ENCODE assay signal across 8 cellular contexts in the genomic region with DNA sequence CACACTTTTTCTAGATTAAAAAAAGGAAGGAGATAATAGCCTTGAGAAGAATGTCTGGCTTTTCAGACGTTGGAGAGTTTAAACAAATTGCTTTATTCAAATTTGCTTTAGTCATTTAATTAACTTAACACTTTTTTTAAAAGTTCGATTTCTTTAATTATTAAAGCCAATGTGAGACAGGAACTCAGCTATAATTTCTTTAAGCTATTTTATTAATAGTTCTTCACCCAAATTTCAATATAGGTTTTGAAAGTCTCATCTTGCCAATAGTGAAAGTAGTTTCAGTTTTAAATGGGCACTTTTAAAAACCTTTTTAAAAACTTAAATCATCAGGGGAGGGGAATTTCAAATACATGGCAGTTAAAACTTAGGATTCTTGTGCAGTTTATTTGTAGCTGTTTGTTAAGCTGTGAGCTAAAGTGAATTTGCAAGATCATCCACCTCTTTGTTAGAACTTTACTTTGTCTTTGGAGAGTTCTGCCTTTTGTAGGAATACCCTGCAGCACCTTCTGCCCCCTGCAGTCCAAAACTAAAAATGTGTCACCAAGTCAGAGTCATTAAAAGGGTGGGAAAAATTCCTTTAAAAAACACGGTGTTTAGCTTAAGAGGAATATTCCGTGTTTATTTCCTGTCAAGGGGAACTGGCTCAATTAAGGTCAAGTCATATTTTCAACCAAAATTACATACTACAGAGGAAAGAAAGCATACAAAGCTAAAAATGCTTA. TPM values are rescaled to one million over a fixed set of nuclear protein-coding genes. Genes with fewer than 3 reads are reported as not detected.
A peak's percentile ranks its signal among the peaks of the same experiment; 100 is the strongest.
DNase-seq lines count a peak whose midpoint lies in the region; ATAC-seq and TF ChIP-seq lines count a peak whose summit lies in the region.

No MANE protein-coding gene starts in this region.

- H3K27me3 ChIP-seq in ACC112 (ENCODE audit: insufficient read depth, low read length) (no peaks in the 10 kb centered on the region), prostate gland (replicated peaks; ENCODE audit: insufficient read depth) (no peaks in the 10 kb centered on the region)

- H3K4me1 ChIP-seq in ACC112 (ENCODE audit: control insufficient read depth, insufficient read depth, low read length, unreplicated experiment), result peaks cover 35% of the 10 kb centered on the region
- peaks cover 25% of the 10 kb centered on the region for H3K4me1 ChIP-seq in prostate gland (replicated peaks)

- no peak overlapping the region for H2AFZ ChIP-seq in ACC112 (ENCODE audit: low read length, unreplicated experiment)

- 0% methylated on average over 4 of the region's 4 CpGs for WGBS in prostate gland

- intact Hi-C loops in prostate gland (cut with DNase I), result loop anchor here (5.0 kb wide), 1 partner anchor 172 kb away; no protein-coding TSS in a partner anchor

- TF ChIP-seq POLR2A in prostate gland (IDR thresholded peaks at IDR 0.05), result no peak

- H3K36me3 ChIP-seq in ACC112 (ENCODE audit: insufficient read depth, low read length), result peaks cover 40% of the 10 kb centered on the region
- H3K36me3 ChIP-seq in prostate gland, result no peaks in the 10 kb centered on the region

- H3K4me3 ChIP-seq in ACC112 (ENCODE audit: low read depth, low read length) (peak overlapping the region; percentile 96), foreskin fibroblast (ENCODE audit: low read depth in 1 of 2, low read length in 2 of 2) (peak overlapping the region; percentile 36 to 51), prostate gland (peak overlapping the region; percentile 67 to 91)

- DNase-seq in EH (ENCODE audit: low read depth) (peak; percentile 70), NCI-H146 treated with DMSO at 0.1 percent for 48 hours (lab: John Stamatoyannopoulos, UW; ENCODE audit: unreplicated experiment) (peak; percentile 23), foreskin fibroblast (peak in 1 of 2 donors; percentile 67), prostate gland (ENCODE audit: low spot score) (peak; percentile 47)
- peak; percentile 24 for DNase-seq in activated CD4-positive, alpha-beta T cell treated with anti-CD3 and anti-CD28 coated beads for 48 hours

- no peaks in the 10 kb centered on the region for H3K9me3 ChIP-seq in prostate gland

- TF ChIP-seq CTCF in foreskin fibroblast (IDR thresholded peaks at IDR 0.05; ENCODE audit: low read depth, low read length) (peak; percentile 64), prostate gland (IDR thresholded peaks at IDR 0.05) (peak; percentile 25 to 80 (median 70))

- peaks cover 80% of the 10 kb centered on the region for H3K79me2 ChIP-seq in ACC112 (ENCODE audit: control insufficient read depth, insufficient read depth, low read length, unreplicated experiment)

- ATAC-seq in HG02588 (IDR thresholded peaks at IDR 0.05; ENCODE audit: unreplicated experiment) (no peak), HG03442 (IDR thresholded peaks at IDR 0.05; ENCODE audit: unreplicated experiment) (no peak)

- peak overlapping the region; percentile 99 for H3K27ac ChIP-seq in ACC112 (ENCODE audit: low read depth, low read length)
- peak overlapping the region; percentile 99 for H3K27ac ChIP-seq in prostate gland

RNA-seq across cellular contexts. Expression of a gene that starts 4.6 kb away (rescaled TPM):
- total RNA-seq in prostate gland, result 100 to 1,000 TPM; 124 to 151 TPM

Comparison
In these comparisons a context has a peak if more than half of its experiments do, and no peak if none do; other contexts are left out.
1. H3K4me3 ChIP-seq: peak in every context shown above with its lines; median percentile 96 in ACC112; 79 in prostate gland; 44 in foreskin fibroblast.